In genomic region chr16:12362482-12363458, GRCh38 we compare ENCODE assay signal across 20 cellular contexts.
DNase-seq lines count a peak whose midpoint lies in the region; ATAC-seq, FAIRE-seq and TF ChIP-seq lines count a peak whose summit lies in the region.
"Had no signal": no experiment of that assay in that cellular context is flagged by ENCODE, and none has a peak within 500 bp of the region (broad histone marks: within the 10 kb centered on the region; RNA-seq: fewer than 3 reads in every experiment).

No MANE protein-coding gene starts in this region.

- no peaks in the 10 kb centered on the region for H3K4me1 ChIP-seq in HEK293 (ENCODE audit: control insufficient read depth, insufficient read depth, low read length)

- H3K4me1 Mint-ChIP-seq in endothelial cell (ENCODE audit: unreplicated experiment) = peaks cover 25% of the 10 kb centered on the region
- H3K4me1 Mint-ChIP-seq in stimulated activated naive B cell treated with anti-CD40 and anti-IgM and Interleukin-4, amounts not matched to agents 10 μg/mL and 1 μg/mL and 100 μg/mL, for 72 hours = peaks cover 18 to 40% of the 10 kb centered on the region in 2 donors
- no peaks in the 10 kb centered on the region for H3K4me1 Mint-ChIP-seq in activated naive CD4-positive, alpha-beta T cell treated with anti-CD3 and anti-CD28 coated beads for 36 hours (ENCODE audit: low read depth)
- H3K4me1 Mint-ChIP-seq: CD14-positive monocyte had no signal

- H3K36me3 ChIP-seq in HEK293 (ENCODE audit: control insufficient read depth in 2 of 2, insufficient read depth in 1 of 2, low read length in 2 of 2) = no peaks in the 10 kb centered on the region

- H3K27ac ChIP-seq in HEK293 (ENCODE audit: extremely low read depth, low read depth, low read length) = no peak overlapping the region

- H3K4me3 ChIP-seq in HEK293 (ENCODE audit: low read depth, low read length) = no peak overlapping the region
- no peak overlapping the region for H3K4me3 ChIP-seq in lower leg skin (ENCODE audit: low read depth, poor library complexity, severe bottlenecking)

- H3K36me3 Mint-ChIP-seq in endothelial cell (ENCODE audit: low read depth, unreplicated experiment) = peaks cover 3% of the 10 kb centered on the region
- peaks cover 57 to 72% of the 10 kb centered on the region in 2 donors for H3K36me3 Mint-ChIP-seq in stimulated activated naive B cell treated with anti-CD40 and anti-IgM and Interleukin-4, amounts not matched to agents 10 μg/mL and 1 μg/mL and 100 μg/mL, for 72 hours
- peaks cover 19% of the 10 kb centered on the region for H3K36me3 Mint-ChIP-seq in activated naive CD4-positive, alpha-beta T cell treated with anti-CD3 and anti-CD28 coated beads for 36 hours (ENCODE audit: low read depth)

- peak overlapping the region; percentile 4 for H3K27ac Mint-ChIP-seq in endothelial cell (ENCODE audit: unreplicated experiment)
- H3K27ac Mint-ChIP-seq in stimulated activated naive B cell treated with anti-CD40 and anti-IgM and Interleukin-4, amounts not matched to agents 10 μg/mL and 1 μg/mL and 100 μg/mL, for 72 hours = peak overlapping the region; percentile 79
- no peak overlapping the region for H3K27ac Mint-ChIP-seq in activated naive CD4-positive, alpha-beta T cell treated with anti-CD3 and anti-CD28 coated beads for 36 hours
- H3K27ac Mint-ChIP-seq: activated CD4-positive, alpha-beta memory T cell treated with anti-CD3 and anti-CD28 coated beads for 36 hours; CD14-positive monocyte; T-helper 17 cell had no signal

- WGBS in lower leg skin, 2 donors = 56 to 57% methylated on average over 10 of the region's 10 CpGs

- no peak for FAIRE-seq in GM12891 (lab: Jason Lieb, UNC)
- FAIRE-seq: GM18507 had no signal

- CTCF ChIA-PET in HEK293 (lab: Yijun Ruan, JAX) = no interaction called here
- CTCF ChIA-PET in activated naive CD4-positive, alpha-beta T cell treated with anti-CD3 and anti-CD28 coated beads for 36 hours (lab: Charles Lee) = no interaction called here

- ATAC-seq in stimulated activated naive B cell treated with anti-CD40 and anti-IgM and Interleukin-4, amounts not matched to agents 10 μg/mL and 1 μg/mL and 100 μg/mL, for 72 hours (replicated peaks) = no peak
- ATAC-seq: left colon, T-helper 17 cell had no signal

- no peak overlapping the region for H3K4me3 Mint-ChIP-seq in endothelial cell (ENCODE audit: unreplicated experiment)
- peak overlapping the region in 1 of 2 donors; percentile 44 for H3K4me3 Mint-ChIP-seq in stimulated activated naive B cell treated with anti-CD40 and anti-IgM and Interleukin-4, amounts not matched to agents 10 μg/mL and 1 μg/mL and 100 μg/mL, for 72 hours
- no peak overlapping the region for H3K4me3 Mint-ChIP-seq in activated naive CD4-positive, alpha-beta T cell treated with anti-CD3 and anti-CD28 coated beads for 36 hours
- H3K4me3 Mint-ChIP-seq: activated CD4-positive, alpha-beta memory T cell treated with anti-CD3 and anti-CD28 coated beads for 36 hours; CD14-positive monocyte; central memory CD8-positive, alpha-beta T cell; T-helper 17 cell had no signal

- TF ChIP-seq CTCF in HEK293 (tag by site-specific recombination; IDR thresholded peaks at IDR 0.05) (no peak), endothelial cell (IDR thresholded peaks at IDR 0.05; ENCODE audit: unreplicated experiment) (no peak), lower leg skin (IDR thresholded peaks at IDR 0.05) (no peak)

- intact Hi-C loops in lower leg skin (cut with DNase I; ENCODE audit: low total_unique reads) = no loop called here
- intact Hi-C loops in activated naive CD4-positive, alpha-beta T cell treated with anti-CD3 and anti-CD28 coated beads for 36 hours (cut with micrococcal nuclease) = no loop called here

- H3K27me3 Mint-ChIP-seq in endothelial cell (ENCODE audit: unreplicated experiment) = peaks cover 1% of the 10 kb centered on the region
- H3K27me3 Mint-ChIP-seq in stimulated activated naive B cell treated with anti-CD40 and anti-IgM and Interleukin-4, amounts not matched to agents 10 μg/mL and 1 μg/mL and 100 μg/mL, for 72 hours = no peaks in the 10 kb centered on the region
- no peaks in the 10 kb centered on the region for H3K27me3 Mint-ChIP-seq in activated naive CD4-positive, alpha-beta T cell treated with anti-CD3 and anti-CD28 coated beads for 36 hours (ENCODE audit: low read depth)
- H3K27me3 Mint-ChIP-seq: activated CD4-positive, alpha-beta memory T cell treated with anti-CD3 and anti-CD28 coated beads for 36 hours; central memory CD8-positive, alpha-beta T cell; T-helper 17 cell had no signal

- POLR2A ChIA-PET in HEK293 (lab: Yijun Ruan, JAX) = interaction anchor here (0.6 kb wide), 1 partner anchor 724 kb away, joined by 3 read pairs; no protein-coding TSS in a partner anchor

- H3K9me3 Mint-ChIP-seq in endothelial cell (ENCODE audit: unreplicated experiment) = no peaks in the 10 kb centered on the region
- peaks cover 0 to 5% of the 10 kb centered on the region in 2 donors for H3K9me3 Mint-ChIP-seq in stimulated activated naive B cell treated with anti-CD40 and anti-IgM and Interleukin-4, amounts not matched to agents 10 μg/mL and 1 μg/mL and 100 μg/mL, for 72 hours
- H3K9me3 Mint-ChIP-seq in activated naive CD4-positive, alpha-beta T cell treated with anti-CD3 and anti-CD28 coated beads for 36 hours = peaks cover 7% of the 10 kb centered on the region
- H3K9me3 Mint-ChIP-seq: central memory CD8-positive, alpha-beta T cell had no signal

- DNase-seq in endothelial cell (ENCODE audit: low spot score) (no peak), lower leg skin (ENCODE audit: low spot score in 2 of 2) (peak; percentile 42 to 88), activated gamma-delta T cell (lab: John Stamatoyannopoulos, UW) (no peak), GM12891 (ENCODE audit: insufficient read length, low spot score) (no peak)
- no peak for DNase-seq in stimulated activated naive B cell treated with anti-CD40 and anti-IgM and Interleukin-4, amounts not matched to agents 10 μg/mL and 1 μg/mL and 100 μg/mL, for 72 hours
- no peak for DNase-seq in activated naive CD4-positive, alpha-beta T cell treated with anti-CD3 and anti-CD28 coated beads for 36 hours
- DNase-seq in activated effector memory CD4-positive, alpha-beta T cell treated with Interleukin-2 at 50 U/mL for 16 hours = no peak
- DNase-seq: activated CD4-positive, alpha-beta memory T cell treated with anti-CD3 and anti-CD28 coated beads for 36 hours; activated gamma-delta T cell treated with Interleukin-2 at 50 U/mL for 16 hours; KBM-7; left colon; NCI-H2081 treated with DMSO at 0.1 percent for 48 hours; OCI-M1; stimulated activated CD4-positive, alpha-beta T cell treated with anti-CD3 and anti-CD28 coated beads, Interleukin-2, amount 100 ng/mL, for 24 hours; stimulated activated naive CD4-positive, alpha-beta T cell; T-helper 17 cell had no signal

- TF ChIP-seq POLR2A in lower leg skin (IDR thresholded peaks at IDR 0.05) = no peak
- no peak for TF ChIP-seq POLR2A in GM12891 (IDR thresholded peaks at IDR 0.05; ENCODE audit: low read depth, low read length)

- no peaks in the 10 kb centered on the region for H3K9me3 ChIP-seq in HEK293 (ENCODE audit: control insufficient read depth, insufficient read depth, low read depth, low read length)

TF ChIP-seq in GM12891, 5 proteins besides CTCF, POLR2A, EP300 and RAD21:
- TF ChIP-seq TAF1 (IDR thresholded peaks at IDR 0.05; ENCODE audit: low read depth, low read length) (no peak), SPI1 (IDR thresholded peaks at IDR 0.05; ENCODE audit: low read depth, low read length) (no peak), PAX5 (IDR thresholded peaks at IDR 0.05; ENCODE audit: insufficient read depth, low read length, severe bottlenecking) (no peak), POLR2AphosphoS5 (IDR thresholded peaks at IDR 0.05; ENCODE audit: low read depth, low read length) (no peak), POU2F2 (IDR thresholded peaks at IDR 0.05; ENCODE audit: low read depth, low read length) (no peak)
TF ChIP-seq in GM12891: peak in this region for 0.

Comparison
In these comparisons a context has a peak if more than half of its experiments do, and no peak if none do; other contexts are left out.
1. DNase-seq: peak in lower leg skin (2 of 2); none in endothelial cell (single experiment), stimulated activated naive B cell treated with anti-CD40 and anti-IgM and Interleukin-4, amounts not matched to agents 10 μg/mL and 1 μg/mL and 100 μg/mL, for 72 hours (single experiment), activated naive CD4-positive, alpha-beta T cell treated with anti-CD3 and anti-CD28 coated beads for 36 hours (single experiment), activated gamma-delta T cell (single experiment), activated effector memory CD4-positive, alpha-beta T cell treated with Interleukin-2 at 50 U/mL for 16 hours (single experiment) and GM12891 (single experiment).